In genomic region chr7:26198781-26199169, GRCh38 we compare ENCODE assay signal across 8 cellular contexts. TPM values are rescaled to one million over a fixed set of nuclear protein-coding genes. Genes with fewer than 3 reads are reported as not detected.
DNase-seq lines count a peak whose midpoint lies in the region; ATAC-seq and TF ChIP-seq lines count a peak whose summit lies in the region.

No MANE protein-coding gene starts in this region.

- H3K4me1 ChIP-seq in iPS DF 6.9 (ENCODE audit: control insufficient read depth, insufficient read depth, low read length) (no peaks in the 10 kb centered on the region), spleen (peaks cover 44 to 69% (median 56%) of the 10 kb centered on the region in 6 donors)

- H3K27ac ChIP-seq in HL-60 (replicated peaks) (peak overlapping the region; percentile 100), iPS DF 6.9 (ENCODE audit: low read length) (no peak overlapping the region), spleen (peak overlapping the region; percentile 99 to 100 (median 100))

- peaks cover 6% of the 10 kb centered on the region for H3K27me3 Mint-ChIP-seq in activated CD4-positive, alpha-beta memory T cell treated with anti-CD3 and anti-CD28 coated beads for 36 hours

- DNase-seq in HL-60 (ENCODE audit: low read depth in 1 of 2, low spot score in 1 of 2) = no peak
- DNase-seq in activated CD4-positive, alpha-beta memory T cell treated with anti-CD3 and anti-CD28 coated beads for 36 hours = no peak
- DNase-seq in iPS DF 6.9 (ENCODE audit: low read depth, low spot score) = no peak
- DNase-seq in spleen = no peak
- DNase-seq in cerebellar cortex (ENCODE audit: low spot score) = no peak

- peaks cover 2% of the 10 kb centered on the region for H3K9me3 Mint-ChIP-seq in activated CD4-positive, alpha-beta memory T cell treated with anti-CD3 and anti-CD28 coated beads for 36 hours

- intact Hi-C loops in activated CD4-positive, alpha-beta memory T cell treated with anti-CD3 and anti-CD28 coated beads for 36 hours (cut with micrococcal nuclease) = no loop called here
- intact Hi-C loops in spleen (cut with DNase I; ENCODE audit: low total_unique reads) = loop anchor here (5.0 to 10.0 kb wide), 3 partner anchors 89 to 164 kb away; no protein-coding TSS in a partner anchor

- H3K27me3 ChIP-seq in HL-60 (ENCODE audit: insufficient read depth, poor library complexity, severe bottlenecking) = no peaks in the 10 kb centered on the region
- no peaks in the 10 kb centered on the region for H3K27me3 ChIP-seq in iPS DF 6.9 (ENCODE audit: control insufficient read depth, insufficient read depth, low read length)
- H3K27me3 ChIP-seq in spleen (replicated peaks in 1 of 7) = no peaks in the 10 kb centered on the region

- POLR2A ChIA-PET in activated CD4-positive, alpha-beta memory T cell treated with anti-CD3 and anti-CD28 coated beads for 36 hours (lab: Charles Lee) = interaction anchor here (0.7 to 9.9 kb wide), 10 partner anchors 7 to 337 kb away, joined by 3 to 160 read pairs (median 9); partner anchors contain the start of gene NFE2L3

- peak overlapping the region; percentile 77 for H3K4me3 ChIP-seq in HL-60 (replicated peaks; ENCODE audit: insufficient read depth, low read length)
- H3K4me3 ChIP-seq in iPS DF 6.9 (ENCODE audit: low read length) = peak overlapping the region; percentile 77
- H3K4me3 ChIP-seq in spleen = peak overlapping the region; percentile 51 to 93 (median 89)

- H3K4me1 Mint-ChIP-seq in activated CD4-positive, alpha-beta memory T cell treated with anti-CD3 and anti-CD28 coated beads for 36 hours (ENCODE audit: low read depth) = peaks cover 39% of the 10 kb centered on the region

- TF ChIP-seq CTCF in HL-60 (IDR thresholded peaks at IDR 0.05; ENCODE audit: insufficient read depth, low read length) = no peak
- no peak for TF ChIP-seq CTCF in spleen (IDR thresholded peaks at IDR 0.05 in 8 of 11, conservative IDR thresholded peaks at IDR 0.05 in 3 of 11)

- H3K4me3 Mint-ChIP-seq in activated CD4-positive, alpha-beta memory T cell treated with anti-CD3 and anti-CD28 coated beads for 36 hours = peak overlapping the region; percentile 99

- H3K27ac Mint-ChIP-seq in activated CD4-positive, alpha-beta memory T cell treated with anti-CD3 and anti-CD28 coated beads for 36 hours = peak overlapping the region; percentile 100

- no peak for ATAC-seq in GM18502 (IDR thresholded peaks at IDR 0.05; ENCODE audit: poor library complexity, unreplicated experiment)
- no peak for ATAC-seq in GM18520 (IDR thresholded peaks at IDR 0.05; ENCODE audit: unreplicated experiment)
- no peak for ATAC-seq in GM18907 (IDR thresholded peaks at IDR 0.05; ENCODE audit: unreplicated experiment)

- WGBS in iPS DF 6.9 (ENCODE audit: insufficient coverage, insufficient read length) = no CpG with 5 or more reads among the region's 7 CpGs
- 0 to 1% (median 0%) methylated on average over 7 of the region's 7 CpGs for WGBS in spleen, 5 donors

- H3K9me3 ChIP-seq in iPS DF 6.9 (ENCODE audit: control insufficient read depth, insufficient read depth, low read length) (no peaks in the 10 kb centered on the region), spleen (no peaks in the 10 kb centered on the region)

- peaks cover 83% of the 10 kb centered on the region for H3K36me3 Mint-ChIP-seq in activated CD4-positive, alpha-beta memory T cell treated with anti-CD3 and anti-CD28 coated beads for 36 hours

- peaks cover 29% of the 10 kb centered on the region; the same call in 1 of the 2 replicates for H3K36me3 ChIP-seq in iPS DF 6.9 (ENCODE audit: control insufficient read depth, insufficient read depth, low read length)
- H3K36me3 ChIP-seq in spleen = peaks cover 0 to 52% (median 37%) of the 10 kb centered on the region in 6 donors

- CTCF ChIA-PET in activated CD4-positive, alpha-beta memory T cell treated with anti-CD3 and anti-CD28 coated beads for 36 hours (lab: Charles Lee) = interaction anchor here (0.8 to 3.4 kb wide), 10 partner anchors 7 to 306 kb away, joined by 3 to 27 read pairs (median 6); partner anchors contain the start of gene NFE2L3

- no peak for TF ChIP-seq POLR2A in spleen (IDR thresholded peaks at IDR 0.05)

RNA-seq across cellular contexts. Expression of gene HNRNPA2B1, which starts 1.8 kb away (rescaled TPM):
- 100 to 1,000 TPM; 906 to 929 TPM for total RNA-seq in activated CD4-positive, alpha-beta memory T cell treated with anti-CD3 and anti-CD28 coated beads for 36 hours
- 100 to 1,000 TPM; 267 to 549 (median 418) TPM for total RNA-seq in spleen
- polyA plus RNA-seq in spleen = 100 to 1,000 TPM; 509 to 690 (median 538) TPM

RNA-seq across cellular contexts. Expression of gene CBX3, which starts 2.8 kb away (rescaled TPM):
- 100 to 1,000 TPM; 278 to 281 TPM for total RNA-seq in activated CD4-positive, alpha-beta memory T cell treated with anti-CD3 and anti-CD28 coated beads for 36 hours
- 100 to 1,000 TPM in 3 of 7 donors, 10 to 100 TPM in 4; 87.3 to 114 (median 95.4) TPM for total RNA-seq in spleen
- polyA plus RNA-seq in spleen = 100 to 1,000 TPM; 125 to 146 (median 133) TPM

RNA-seq across cellular contexts. Expression of gene NFE2L3, which starts 46.8 kb away (rescaled TPM):
- total RNA-seq in activated CD4-positive, alpha-beta memory T cell treated with anti-CD3 and anti-CD28 coated beads for 36 hours = 10 to 100 TPM; 27.3 to 30.3 TPM
- total RNA-seq in spleen = 10 to 100 TPM in 4 of 7 donors, 1 to 10 TPM in 3; 6.2 to 12.7 (median 10.1) TPM
- 1 to 10 TPM; 4.9 to 6.5 (median 5.9) TPM for polyA plus RNA-seq in spleen
